Comparison of ENCODE assay signal across 22 cellular contexts in genomic region chr20:62999580-62999979, GRCh38. TPM values are rescaled to one million over a fixed set of nuclear protein-coding genes. Genes with fewer than 3 reads are reported as not detected.
"Had no signal": no experiment of that assay in that cellular context is flagged by ENCODE, and none has a peak within 500 bp of the region (broad histone marks: within the 10 kb centered on the region; RNA-seq: fewer than 3 reads in every experiment).

No MANE protein-coding gene starts in this region.

- H3K4me2 ChIP-seq: hepatocyte had no signal

- H3K27ac ChIP-seq: body of pancreas, hepatocyte, psoas muscle, thoracic aorta had no signal

- H3K4me1 ChIP-seq: body of pancreas, psoas muscle had no signal

- H3K4me3 ChIP-seq: body of pancreas, hepatocyte, psoas muscle, thoracic aorta had no signal

- DNase-seq: activated CD4-positive, alpha-beta T cell treated with anti-CD3 and anti-CD28 coated beads for 48 hours; activated CD8-positive, alpha-beta memory T cell treated with anti-CD3 and anti-CD28 coated beads for 24 hours; activated naive CD4-positive, alpha-beta T cell treated with anti-CD3 and anti-CD28 coated beads, Interleukin-2, amount 50 U/mL, for 16 hours; amniotic stem cell; body of pancreas; central memory CD4-positive, alpha-beta T cell; endodermal cell; erythroblast; kidney glomerular epithelial cell; mesendoderm; nephron progenitor cell; psoas muscle; stimulated activated CD4-positive, alpha-beta T cell treated with anti-CD3 and anti-CD28 coated beads, Interleukin-12 subunit alpha, Interleukin-12 subunit beta, amount 100 ng/mL, for 4 hours had no signal

- H3K9me3 Mint-ChIP-seq: activated T-helper 2 cell treated with anti-CD3 and anti-CD28 coated beads, Interferon-gamma antibody, Interleukin-2, Interleukin-4, amounts not matched to agents 10 μg/mL and 5 μg/mL and 100 μg/mL, durations not matched to agents 14 hours and 24 hours and 36 hours; dendritic cell treated with granulocyte-macrophage colony-stimulating factor and Interleukin-4, amounts not matched to agents 40 ng/mL and 50 ng/mL, for 4 days; endodermal cell; stimulated activated naive CD8-positive, alpha-beta T cell treated with anti-CD3 and anti-CD28 coated beads, Interleukin-15, Interleukin-2, amounts not matched to agents 100 ng/mL and 50 ng/mL, for 24 hours; WTC11 had no signal

- H3K36me3 Mint-ChIP-seq: WTC11 had no signal

- H3K79me2 ChIP-seq: hepatocyte had no signal

- H2AFZ ChIP-seq: hepatocyte had no signal

- ATAC-seq: body of pancreas, psoas muscle, WTC11 had no signal

- H3K4me3 Mint-ChIP-seq: dendritic cell treated with granulocyte-macrophage colony-stimulating factor and Interleukin-4, amounts not matched to agents 40 ng/mL and 50 ng/mL, for 4 days; endodermal cell; nephron progenitor cell; stimulated activated naive CD8-positive, alpha-beta T cell treated with anti-CD3 and anti-CD28 coated beads, Interleukin-15, Interleukin-2, amounts not matched to agents 100 ng/mL and 50 ng/mL, for 24 hours; WTC11 had no signal

- H3K36me3 ChIP-seq: thoracic aorta had no signal

- H3K27ac Mint-ChIP-seq: activated T-helper 2 cell treated with anti-CD3 and anti-CD28 coated beads, Interferon-gamma antibody, Interleukin-2, Interleukin-4, amounts not matched to agents 10 μg/mL and 5 μg/mL and 100 μg/mL, durations not matched to agents 14 hours and 24 hours and 36 hours; dendritic cell treated with granulocyte-macrophage colony-stimulating factor and Interleukin-4, amounts not matched to agents 40 ng/mL and 50 ng/mL, for 4 days; endodermal cell; nephron progenitor cell; stimulated activated naive CD8-positive, alpha-beta T cell treated with anti-CD3 and anti-CD28 coated beads, Interleukin-15, Interleukin-2, amounts not matched to agents 100 ng/mL and 50 ng/mL, for 24 hours; WTC11 had no signal

- H3K9me3 ChIP-seq: body of pancreas, psoas muscle, thoracic aorta had no signal

RNA-seq across cellular contexts. Expression of gene BHLHE23, which starts 7.2 kb away (rescaled TPM):
- total RNA-seq: activated T-helper 2 cell treated with anti-CD3 and anti-CD28 coated beads, Interferon-gamma antibody, Interleukin-2, Interleukin-4, amounts not matched to agents 10 μg/mL and 5 μg/mL and 100 μg/mL, durations not matched to agents 14 hours and 24 hours and 36 hours; body of pancreas; endodermal cell; hepatocyte; liver; osteoblast; psoas muscle; thoracic aorta; ureter had no signal
- polyA plus RNA-seq: hepatocyte, liver, psoas muscle had no signal
